In the genomic region with DNA sequence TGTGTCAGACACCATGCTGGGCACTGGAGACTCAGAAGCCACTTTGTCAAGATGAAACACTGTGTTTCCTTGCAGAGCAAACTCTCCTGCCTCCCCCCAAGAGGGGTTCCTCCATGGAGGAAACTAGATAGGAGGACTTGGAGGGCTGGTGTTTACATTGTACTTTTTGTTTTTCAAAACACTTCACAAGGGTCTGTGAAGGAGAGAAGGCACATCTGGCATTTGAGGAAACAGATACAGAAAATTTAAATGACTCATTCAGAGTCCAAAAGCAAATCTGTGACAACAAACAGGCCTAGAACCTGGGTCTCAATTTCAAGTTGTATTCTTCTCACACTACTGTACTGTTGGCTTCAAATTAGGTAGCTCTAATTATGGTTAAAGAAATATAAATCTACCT, we compare ENCODE assay signal across 13 cellular contexts. TPM values are rescaled to one million over a fixed set of nuclear protein-coding genes. Genes with fewer than 3 reads are reported as not detected.
DNase-seq lines count a peak whose midpoint lies in the region; FAIRE-seq and TF ChIP-seq lines count a peak whose summit lies in the region.
"Had no signal": no experiment of that assay in that cellular context is flagged by ENCODE, and none has a peak within 500 bp of the region (broad histone marks: within the 10 kb centered on the region; RNA-seq: fewer than 3 reads in every experiment).

No MANE protein-coding gene starts in this region.

- H3K79me2 ChIP-seq in GM23248 (ENCODE audit: insufficient read depth) (no peaks in the 10 kb centered on the region), parathyroid adenoma (no peaks in the 10 kb centered on the region)

- in situ Hi-C loops in GM23248 (cut with MboI): no loop called here

- H3K4me3 ChIP-seq in GM23248: no peak overlapping the region
- no peak overlapping the region for H3K4me3 ChIP-seq in parathyroid adenoma (ENCODE audit: low read depth, low read length)
- H3K4me3 ChIP-seq: SJCRH30, thoracic aorta had no signal

- FAIRE-seq in endometrium (lab: Jason Lieb, UNC): peak; percentile 90

- H4K20me1 ChIP-seq in GM23248 (ENCODE audit: insufficient read depth): no peaks in the 10 kb centered on the region

- H3K4me1 ChIP-seq in GM23248 (ENCODE audit: insufficient read depth): peaks cover 32% of the 10 kb centered on the region
- H3K4me1 ChIP-seq in parathyroid adenoma: peaks cover 20% of the 10 kb centered on the region
- H3K4me1 ChIP-seq: SJCRH30 had no signal

- H2AFZ ChIP-seq in GM23248 (no peak overlapping the region), parathyroid adenoma (peak overlapping the region; percentile 43)

- H3F3A ChIP-seq in GM23248 (ENCODE audit: insufficient read depth): peaks cover 16% of the 10 kb centered on the region; the same call in 1 of the 2 replicates

- no peaks in the 10 kb centered on the region for H3K27me3 ChIP-seq in GM23248 (replicated peaks; ENCODE audit: insufficient read depth)
- no peaks in the 10 kb centered on the region for H3K27me3 ChIP-seq in parathyroid adenoma (ENCODE audit: control insufficient read depth, insufficient read depth, low read length)
- H3K27me3 ChIP-seq: SJCRH30 had no signal

- peak; percentile 28 for DNase-seq in GM23248
- peak; percentile 57 for DNase-seq in NCI-H2171 (lab: John Stamatoyannopoulos, UW)
- no peak for DNase-seq in germinal center (ENCODE audit: low spot score)
- no peak for DNase-seq in stimulated activated CD4-positive, alpha-beta T cell treated with anti-CD3 and anti-CD28 coated beads, Interleukin-15, amount 100 ng/mL, for 24 hours
- DNase-seq in effector CD8-positive, alpha-beta T cell (lab: John Stamatoyannopoulos, UW): no peak
- DNase-seq: activated T-cell treated with anti-CD3 and anti-CD28 coated beads for 4 hours; CD4-positive, alpha-beta T cell; left cardiac atrium; SJCRH30; WERI-Rb-1 had no signal

- H3K4me2 ChIP-seq in GM23248 (ENCODE audit: unreplicated experiment) (no peak overlapping the region), parathyroid adenoma (ENCODE audit: low read length) (no peak overlapping the region)

- no peak overlapping the region for H3K27ac ChIP-seq in GM23248
- H3K27ac ChIP-seq in parathyroid adenoma: peak overlapping the region; percentile 48
- H3K27ac ChIP-seq: SJCRH30, thoracic aorta, WERI-Rb-1 had no signal

- H3K36me3 ChIP-seq in GM23248 (ENCODE audit: low read depth): no peaks in the 10 kb centered on the region
- H3K36me3 ChIP-seq in parathyroid adenoma (ENCODE audit: control insufficient read depth, insufficient read depth, low read length): no peaks in the 10 kb centered on the region
- H3K36me3 ChIP-seq: SJCRH30, thoracic aorta, WERI-Rb-1 had no signal

- H3K9me2 ChIP-seq in GM23248 (ENCODE audit: insufficient read depth): no peaks in the 10 kb centered on the region

- TF ChIP-seq CTCF in parathyroid adenoma (IDR thresholded peaks at IDR 0.05): no peak

- H3K9me3 ChIP-seq in GM23248 (ENCODE audit: low read depth): no peaks in the 10 kb centered on the region
- no peaks in the 10 kb centered on the region for H3K9me3 ChIP-seq in parathyroid adenoma (ENCODE audit: control insufficient read depth, low read length)
- H3K9me3 ChIP-seq: SJCRH30, thoracic aorta had no signal

- no peak overlapping the region for H3K9ac ChIP-seq in GM23248
- H3K9ac ChIP-seq in parathyroid adenoma: no peak overlapping the region

RNA-seq across cellular contexts. Expression of a gene that starts 6.8 kb away (rescaled TPM):
- 1.1 and 5.0 TPM in 2 replicates for total RNA-seq in GM23248 (2014; rRNA removed; shearing (Covaris generic))
- 2.2 and 2.9 TPM in 2 replicates for polyA plus RNA-seq in GM23248 (2016; fragmentation: Nextera tagmentation; extraction: Ambion mirVana)

Comparison
In these comparisons a context has a peak if more than half of its experiments do, and no peak if none do; other contexts are left out.
1. DNase-seq: peak in GM23248 (single experiment) and NCI-H2171 (single experiment); none in germinal center (single experiment), stimulated activated CD4-positive, alpha-beta T cell treated with anti-CD3 and anti-CD28 coated beads, Interleukin-15, amount 100 ng/mL, for 24 hours (single experiment) and effector CD8-positive, alpha-beta T cell (single experiment).